Comparison of ENCODE assay signal across 15 cellular contexts in the genomic region with DNA sequence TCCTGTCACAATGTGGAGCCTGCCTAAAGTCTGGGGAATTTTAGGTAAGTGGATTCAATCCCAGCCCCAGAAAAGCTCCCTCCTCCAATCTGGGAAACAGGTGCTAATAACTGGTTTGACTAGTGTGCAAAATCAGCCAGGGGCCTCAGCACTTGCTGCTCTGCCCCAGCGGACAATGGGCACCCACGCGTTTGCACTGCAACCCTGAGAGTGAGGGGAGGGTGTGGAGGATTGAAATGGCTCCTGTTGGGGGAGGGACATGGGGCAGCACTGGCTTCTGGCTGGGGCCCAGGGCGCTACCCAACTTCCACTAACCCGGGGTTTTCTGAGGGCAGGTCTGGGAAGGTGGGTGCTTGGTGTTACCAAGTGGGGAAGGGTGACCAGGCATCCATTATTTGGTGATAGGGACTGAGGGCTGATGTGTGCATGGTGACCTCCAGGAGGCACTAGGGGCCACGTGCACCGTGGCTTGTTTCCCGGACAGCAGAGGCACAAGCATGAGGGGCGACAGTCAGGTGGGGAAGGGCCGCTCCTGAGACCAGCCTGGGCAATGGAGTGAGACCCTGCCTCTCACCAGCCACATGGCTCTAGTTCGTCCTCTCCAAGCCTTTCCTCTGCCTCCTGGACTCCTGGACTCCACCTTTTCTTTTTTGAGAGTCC. TPM values are rescaled to one million over a fixed set of nuclear protein-coding genes. Genes with fewer than 3 reads are reported as not detected.
A peak's percentile ranks its signal among the peaks of the same experiment; 100 is the strongest.
DNase-seq lines count a peak whose midpoint lies in the region; ATAC-seq and TF ChIP-seq lines count a peak whose summit lies in the region.
"Had no signal": no experiment of that assay in that cellular context is flagged by ENCODE, and none has a peak within 500 bp of the region (broad histone marks: within the 10 kb centered on the region; RNA-seq: fewer than 3 reads in every experiment).

No MANE protein-coding gene starts in this region.

- H3K9me3 Mint-ChIP-seq in T-cell, result no peaks in the 10 kb centered on the region

- POLR2A ChIA-PET in HEK293 (lab: Yijun Ruan, JAX) (no interaction called here), T-cell (lab: Charles Lee) (no interaction called here)

- H2AK5ac ChIP-seq in mesenchymal stem cell (ENCODE audit: low read length, severe bottlenecking), result no peak overlapping the region

- no peak overlapping the region for H3K4ac ChIP-seq in mesenchymal stem cell (ENCODE audit: low read depth in 1 of 2, low read length in 2 of 2)

- H3K9ac ChIP-seq in mesenchymal stem cell (ENCODE audit: low read length), result no peak overlapping the region
- H3K9ac ChIP-seq: BLaER1 treated with 17β-estradiol and CSF1 and Interleukin-3, amounts not matched to agents 10 nM and 100 nM had no signal

- H3K27me3 ChIP-seq in mesenchymal stem cell (ENCODE audit: control insufficient read depth in 1 of 2, insufficient read depth in 1 of 2, low read length in 2 of 2), result peaks cover 30 to 41% of the 10 kb centered on the region in 2 experiments

- H2AFZ ChIP-seq in mesenchymal stem cell (ENCODE audit: low read depth, low read length), result no peak overlapping the region

- H2BK120ac ChIP-seq in mesenchymal stem cell (ENCODE audit: low read depth, low read length), result no peak overlapping the region

- H2BK5ac ChIP-seq in mesenchymal stem cell (ENCODE audit: low read depth, low read length, poor library complexity, severe bottlenecking), result no peak overlapping the region

- WGBS in mesenchymal stem cell, result 41% methylated on average over 11 of the region's 11 CpGs

- no peak for ATAC-seq in esophagus mucosa
- no peak for ATAC-seq in T-cell (replicated peaks in 1 of 4)
- ATAC-seq: PC-3 had no signal

- no peak overlapping the region for H3K23ac ChIP-seq in mesenchymal stem cell (ENCODE audit: low read length in 2 of 2)

- H3K27ac ChIP-seq in HEK293 (ENCODE audit: extremely low read depth, low read depth, low read length), result no peak overlapping the region
- H3K27ac ChIP-seq in mesenchymal stem cell (ENCODE audit: low read length, poor library complexity, severe bottlenecking), result no peak overlapping the region
- H3K27ac ChIP-seq: BLaER1 treated with 17β-estradiol and CSF1 and Interleukin-3, amounts not matched to agents 10 nM and 100 nM; SJSA1 had no signal

- no peaks in the 10 kb centered on the region for H3K79me1 ChIP-seq in mesenchymal stem cell (replicated peaks; ENCODE audit: low read length, poor library complexity, severe bottlenecking)

- H4K8ac ChIP-seq in mesenchymal stem cell (ENCODE audit: low read length), result no peak overlapping the region

- H3K36me3 ChIP-seq in HEK293 (ENCODE audit: control insufficient read depth in 2 of 2, insufficient read depth in 1 of 2, low read length in 2 of 2) (no peaks in the 10 kb centered on the region), mesenchymal stem cell (ENCODE audit: control insufficient read depth in 1 of 2, insufficient read depth in 2 of 2, low read depth in 1 of 2, low read length in 2 of 2) (no peaks in the 10 kb centered on the region)
- H3K36me3 ChIP-seq: BLaER1 treated with 17β-estradiol and CSF1 and Interleukin-3, amounts not matched to agents 10 nM and 100 nM; SJSA1 had no signal

- CTCF ChIA-PET in HEK293 (lab: Yijun Ruan, JAX) (interaction anchor here (0.6 to 8.6 kb wide), 5 partner anchors 10 to 165 kb away, joined by 3 to 87 read pairs (median 3); no protein-coding TSS in a partner anchor), T-cell (lab: Charles Lee) (no interaction called here)

- no peak overlapping the region for H2BK15ac ChIP-seq in mesenchymal stem cell (ENCODE audit: low read depth, poor library complexity, severe bottlenecking)

- in situ Hi-C loops in astrocyte of the spinal cord (cut with HindIII; ENCODE audit: low sequenced_read_pairs), result no loop called here

- H3K14ac ChIP-seq in mesenchymal stem cell (ENCODE audit: low read length in 2 of 2), result no peak overlapping the region

- H3K18ac ChIP-seq in mesenchymal stem cell (ENCODE audit: low read depth in 1 of 2, low read length in 2 of 2), result no peak overlapping the region

- H3K4me3 ChIP-seq in HEK293 (ENCODE audit: low read depth, low read length) (no peak overlapping the region), astrocyte of the spinal cord (ENCODE audit: low read depth, low read length) (no peak overlapping the region), mesenchymal stem cell (ENCODE audit: insufficient read depth in 1 of 2, low read depth in 1 of 2, low read length in 2 of 2) (no peak overlapping the region)
- H3K4me3 ChIP-seq: BLaER1 treated with 17β-estradiol and CSF1 and Interleukin-3, amounts not matched to agents 10 nM and 100 nM; SJSA1 had no signal

- no peak overlapping the region for H4K91ac ChIP-seq in mesenchymal stem cell (ENCODE audit: low read length)

- TF ChIP-seq CTCF in HEK293 (tag by site-specific recombination; IDR thresholded peaks at IDR 0.05) (no peak), astrocyte of the spinal cord (IDR thresholded peaks at IDR 0.05; ENCODE audit: low read depth, low read length) (peak; percentile 11)

- H3K4me1 Mint-ChIP-seq in T-cell, result peaks cover 0 to 5% (median 0%) of the 10 kb centered on the region in 3 donors

- H3K9me3 ChIP-seq in HEK293 (ENCODE audit: control insufficient read depth, insufficient read depth, low read depth, low read length) (no peaks in the 10 kb centered on the region), mesenchymal stem cell (ENCODE audit: control insufficient read depth, low read length) (no peaks in the 10 kb centered on the region)
- H3K9me3 ChIP-seq: BLaER1 treated with 17β-estradiol and CSF1 and Interleukin-3, amounts not matched to agents 10 nM and 100 nM; SJSA1 had no signal

- H3K4me1 ChIP-seq in HEK293 (ENCODE audit: control insufficient read depth, insufficient read depth, low read length) (no peaks in the 10 kb centered on the region; the same call in 1 of the 2 replicates), mesenchymal stem cell (ENCODE audit: control insufficient read depth, insufficient read depth, low read depth, low read length) (peaks cover 31% of the 10 kb centered on the region)

- no peak overlapping the region for H2BK12ac ChIP-seq in mesenchymal stem cell (ENCODE audit: low read length in 2 of 2)

- no peak for DNase-seq in astrocyte of the spinal cord (ENCODE audit: low read depth, low spot score)
- peak; percentile 44 for DNase-seq in iPS-NIHi7 (ENCODE audit: extremely low spot score)
- no peak for DNase-seq in GOT3 (lab: John Stamatoyannopoulos, UW)
- DNase-seq in T-cell, result no peak
- DNase-seq in mesenchymal stem cell, result no peak
- DNase-seq: NCI-H1092 treated with DMSO at 0.1 percent for 48 hours, NCI-H1694, NCI-H446, NCI-H748 treated with DMSO at 0.1 percent for 48 hours, PC-3 had no signal

- peaks cover 7 to 30% of the 10 kb centered on the region in 2 donors for H3K27me3 Mint-ChIP-seq in T-cell

- no peak overlapping the region for H3K27ac Mint-ChIP-seq in T-cell

- no peak overlapping the region for H3K4me3 Mint-ChIP-seq in T-cell

- no peak overlapping the region for H3K4me2 ChIP-seq in mesenchymal stem cell (ENCODE audit: low read length, poor library complexity, severe bottlenecking)
- H3K4me2 ChIP-seq: BLaER1 treated with 17β-estradiol and CSF1 and Interleukin-3, amounts not matched to agents 10 nM and 100 nM had no signal

- H3K36me3 Mint-ChIP-seq in T-cell, result no peaks in the 10 kb centered on the region

TF ChIP-seq in HEK293, 187 proteins besides CTCF, POLR2A, EP300 and RAD21 (continues in another document):
- TF ChIP-seq, protein P1, sequence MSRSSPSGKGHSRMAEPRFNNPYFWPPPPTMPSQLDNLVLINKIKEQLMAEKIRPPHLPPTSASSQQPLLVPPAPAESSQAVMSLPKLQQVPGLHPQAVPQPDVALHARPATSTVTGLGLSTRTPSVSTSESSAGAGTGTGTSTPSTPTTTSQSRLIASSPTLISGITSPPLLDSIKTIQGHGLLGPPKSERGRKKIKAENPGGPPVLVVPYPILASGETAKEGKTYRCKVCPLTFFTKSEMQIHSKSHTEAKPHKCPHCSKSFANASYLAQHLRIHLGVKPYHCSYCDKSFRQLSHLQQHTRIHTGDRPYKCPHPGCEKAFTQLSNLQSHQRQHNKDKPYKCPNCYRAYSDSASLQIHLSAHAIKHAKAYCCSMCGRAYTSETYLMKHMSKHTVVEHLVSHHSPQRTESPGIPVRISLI (tag by site-specific recombination; IDR thresholded peaks at IDR 0.05), result no peak
- TF ChIP-seq EGR2 (tag by site-specific recombination; IDR thresholded peaks at IDR 0.05; ENCODE audit: low read depth), result peak; percentile 42; the same call in 1 of the 2 replicates
- TF ChIP-seq ZNF768 (tag by site-specific recombination; IDR thresholded peaks at IDR 0.05), result no peak

RNA-seq across cellular contexts. Expression of a gene that starts 4.3 kb away (rescaled TPM):
- total RNA-seq in esophagus mucosa (not detected), T-cell (not detected)
- not detected for polyA plus RNA-seq in mesenchymal stem cell (2013, experiment 1 of 2)
- not detected for polyA plus RNA-seq in mesenchymal stem cell (2013, experiment 2 of 2)
- total RNA-seq: HT-29, PC-3, SJSA1 had no signal

RNA-seq across cellular contexts. Expression of a gene that starts 27.5 kb away (rescaled TPM):
- 1.3 TPM for total RNA-seq in esophagus mucosa
- under 1 TPM in 3 of 5 donors, not detected in 2; 0.13 to 0.26 (median 0.16) TPM for total RNA-seq in T-cell
- polyA plus RNA-seq in mesenchymal stem cell (2013, experiment 1 of 2), result 26.7 TPM
- polyA plus RNA-seq in mesenchymal stem cell (2013, experiment 2 of 2), result 25.6 TPM

RNA-seq across cellular contexts. Expression of a gene that starts 33.8 kb away (rescaled TPM):
- total RNA-seq in esophagus mucosa (not detected), T-cell (not detected)
- polyA plus RNA-seq in mesenchymal stem cell (2013, experiment 1 of 2), result 0.04 TPM
- 0.04 TPM for polyA plus RNA-seq in mesenchymal stem cell (2013, experiment 2 of 2)
- total RNA-seq: HT-29, PC-3, SJSA1 had no signal

RNA-seq across cellular contexts. Expression of a gene that starts 59.1 kb away (rescaled TPM):
- total RNA-seq in esophagus mucosa (37.2 TPM), T-cell (10 to 100 TPM; 27.1 to 40.4 (median 33.2) TPM)
- polyA plus RNA-seq in mesenchymal stem cell (2013, experiment 1 of 2), result 31.9 TPM
- 31.7 TPM for polyA plus RNA-seq in mesenchymal stem cell (2013, experiment 2 of 2)
